8 cellular contexts compared by ENCODE assay signal in genomic region chr14:50860478-50861086, GRCh38. TPM values are rescaled to one million over a fixed set of nuclear protein-coding genes. Genes with fewer than 3 reads are reported as not detected.
DNase-seq lines count a peak whose midpoint lies in the region; ATAC-seq, FAIRE-seq and TF ChIP-seq lines count a peak whose summit lies in the region.

No MANE protein-coding gene starts in this region.

- no peaks in the 10 kb centered on the region for H3K9me3 Mint-ChIP-seq in nephron

- H3K27me3 Mint-ChIP-seq in nephron (ENCODE audit: low read depth), result peaks cover 7% of the 10 kb centered on the region

- no peak for ATAC-seq in GM19023 (IDR thresholded peaks at IDR 0.05; ENCODE audit: unreplicated experiment)

- H3K4me3 ChIP-seq in fibroblast of the aortic adventitia (ENCODE audit: low read depth, low read length), result peak overlapping the region; percentile 65

- TF ChIP-seq CTCF in GM12874 (IDR thresholded peaks at IDR 0.05; ENCODE audit: insufficient read depth, low read depth, low read length), result peak; percentile 54; the same call in 1 of the 2 replicates
- TF ChIP-seq CTCF in fibroblast of the aortic adventitia (IDR thresholded peaks at IDR 0.05; ENCODE audit: insufficient read depth, low read length), result peak; percentile 77
- peak; percentile 80 to 82 (median 80) for TF ChIP-seq CTCF in nephron (IDR thresholded peaks at IDR 0.05; ENCODE audit: unreplicated experiment in 3 of 3)

- DNase-seq in LHCN-M2 (ENCODE audit: low read depth), result peak; percentile 82
- peak; percentile 38 for DNase-seq in RCC 7860 (ENCODE audit: low spot score)
- DNase-seq in activated T-helper 1 cell treated with anti-CD3 and anti-CD28 coated beads, Interleukin-2, amount 50 U/mL, for 16 hours (ENCODE audit: low read depth in 1 of 2, low spot score in 1 of 2), result peak; percentile 74 to 87
- peak; percentile 86 for DNase-seq in fibroblast of the aortic adventitia (ENCODE audit: low read depth)
- peak; percentile 78 to 92 (median 84) for DNase-seq in stimulated activated naive CD4-positive, alpha-beta T cell (lab: John Stamatoyannopoulos, UW)

- no peaks in the 10 kb centered on the region for H3K36me3 Mint-ChIP-seq in nephron (ENCODE audit: low read depth)

- peaks cover 25% of the 10 kb centered on the region for H3K4me1 Mint-ChIP-seq in nephron

- H3K27ac Mint-ChIP-seq in nephron, result peak overlapping the region; percentile 74 to 96 (median 94)

- peak overlapping the region; percentile 37 to 81 (median 79) for H3K4me3 Mint-ChIP-seq in nephron

- FAIRE-seq in RCC 7860 (lab: Jason Lieb, UNC), result peak; percentile 33

RNA-seq across cellular contexts. Expression of gene ABHD12B, which starts 11.3 kb away (rescaled TPM):
- total RNA-seq in LHCN-M2 (2014; rRNA removed) (not detected in 2 replicates), fibroblast of the aortic adventitia (ENCODE audit: low replicate concordance) (not detected in 2 replicates)
- 0.04 TPM for polyA plus RNA-seq in LHCN-M2 (2012)

RNA-seq across cellular contexts. Expression of gene NIN, which starts 29.6 kb away (rescaled TPM):
- total RNA-seq in LHCN-M2 (2014; rRNA removed) (34.6 and 40.0 TPM in 2 replicates), fibroblast of the aortic adventitia (ENCODE audit: low replicate concordance) (33.4 and 62.8 TPM in 2 replicates)
- 17.3 TPM for polyA plus RNA-seq in LHCN-M2 (2012)
